8 cellular contexts compared by ENCODE assay signal in the genomic region with DNA sequence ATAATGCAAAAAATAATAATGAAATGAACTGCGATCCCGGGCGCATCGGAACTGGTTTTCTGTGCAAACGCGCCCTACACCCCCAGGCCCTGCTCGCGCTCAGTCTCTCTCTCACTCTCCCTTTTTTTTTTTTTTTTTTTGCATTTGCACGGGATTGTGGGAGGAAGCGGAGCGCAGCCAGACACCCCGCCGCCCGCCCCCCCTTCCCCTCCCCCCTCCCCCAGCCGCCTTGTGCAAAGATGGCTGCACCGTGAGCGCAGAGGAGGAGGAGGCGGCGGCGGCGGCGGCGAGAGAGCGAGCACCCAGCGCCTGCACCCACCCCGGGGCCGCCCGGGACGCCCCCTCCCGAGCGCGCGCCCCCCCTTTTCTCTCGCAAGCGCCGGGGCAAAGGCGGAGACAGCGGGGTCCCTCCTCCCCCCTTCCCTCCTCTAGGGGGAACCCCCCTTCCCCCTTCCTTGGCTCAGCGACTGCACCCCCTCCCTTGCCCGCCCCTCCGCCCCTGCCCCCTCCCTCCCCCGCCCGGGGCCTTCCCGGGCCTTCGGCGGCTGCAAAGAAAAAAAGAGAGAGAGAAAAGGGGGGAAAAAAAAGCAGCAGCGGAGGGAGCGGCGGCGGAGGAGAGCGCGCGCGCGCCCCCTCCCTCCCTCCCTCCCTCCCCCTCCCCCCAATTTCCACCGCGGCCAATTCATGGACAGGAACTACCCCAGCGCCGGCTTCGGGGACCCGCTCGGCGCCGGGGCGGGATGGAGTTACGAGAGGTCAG. TPM values are rescaled to one million over a fixed set of nuclear protein-coding genes. Genes with fewer than 3 reads are reported as not detected.
DNase-seq lines count a peak whose midpoint lies in the region; ATAC-seq, FAIRE-seq and TF ChIP-seq lines count a peak whose summit lies in the region.

A gene with protein sequence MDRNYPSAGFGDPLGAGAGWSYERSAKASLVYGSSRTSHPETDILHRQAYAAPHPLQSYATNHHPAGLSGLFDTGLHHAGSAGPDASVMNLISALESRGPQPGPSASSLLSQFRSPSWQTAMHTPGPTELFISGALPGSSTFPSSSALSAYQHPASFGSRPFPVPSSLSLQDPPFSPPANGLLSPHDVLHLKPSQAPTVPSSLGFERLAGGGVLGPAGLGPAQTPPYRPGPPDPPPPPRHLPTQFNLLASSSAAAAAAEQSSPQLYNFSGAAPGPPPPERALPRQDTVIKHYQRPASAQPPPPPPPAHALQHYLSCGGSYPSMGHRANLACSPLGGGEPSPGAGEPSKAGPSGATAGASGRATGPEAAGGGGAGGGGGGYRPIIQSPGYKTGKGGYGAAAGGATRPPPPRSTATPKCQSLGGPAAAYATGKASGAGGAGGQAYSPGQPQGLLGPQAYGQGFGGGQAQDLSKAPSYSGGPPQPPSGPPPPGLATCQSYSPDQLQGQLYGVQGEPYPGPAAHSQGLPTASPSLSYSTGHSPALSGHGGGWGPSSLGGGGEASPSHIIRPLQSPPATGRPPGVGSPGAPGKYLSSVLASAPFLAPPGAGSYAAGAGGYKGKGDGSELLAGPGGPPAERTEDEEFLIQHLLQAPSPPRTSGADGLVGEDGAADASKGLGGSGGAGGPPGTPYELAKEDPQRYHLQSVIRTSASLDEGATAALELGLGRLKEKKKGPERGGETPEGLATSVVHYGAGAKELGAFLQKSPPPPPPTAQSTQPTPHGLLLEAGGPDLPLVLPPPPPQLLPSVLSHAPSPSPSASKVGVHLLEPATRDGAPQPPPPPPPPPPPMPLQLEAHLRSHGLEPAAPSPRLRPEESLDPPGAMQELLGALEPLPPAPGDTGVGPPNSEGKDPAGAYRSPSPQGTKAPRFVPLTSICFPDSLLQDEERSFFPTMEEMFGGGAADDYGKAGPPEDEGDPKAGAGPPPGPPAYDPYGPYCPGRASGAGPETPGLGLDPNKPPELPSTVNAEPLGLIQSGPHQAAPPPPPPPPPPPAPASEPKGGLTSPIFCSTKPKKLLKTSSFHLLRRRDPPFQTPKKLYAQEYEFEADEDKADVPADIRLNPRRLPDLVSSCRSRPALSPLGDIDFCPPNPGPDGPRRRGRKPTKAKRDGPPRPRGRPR (N-terminal part only) (plus strand): TSS at position 212 of the 760 bp plus-strand sequence. CDS start 473 bp downstream, at position 685.

- FAIRE-seq in HepG2 (lab: Jason Lieb, UNC): no peak

- ATAC-seq in HG02642 (IDR thresholded peaks at IDR 0.05; ENCODE audit: poor library complexity, unreplicated experiment) (peak; percentile 26), HepG2 (peak; percentile 56), HG03565 (IDR thresholded peaks at IDR 0.05; ENCODE audit: unreplicated experiment) (no peak)

- peak in 13 of 14 donors; percentile 51 to 91 (median 81) for DNase-seq in C1 segment of cervical spinal cord (lab: John Stamatoyannopoulos, UW)
- DNase-seq in NCI-H748 treated with DMSO at 0.1 percent for 48 hours (lab: John Stamatoyannopoulos, UW): peak; percentile 56
- DNase-seq in activated CD4-positive, alpha-beta T cell treated with anti-CD3 and anti-CD28 coated beads, Interleukin-2, amount 50 U/mL, for 48 hours: peak; percentile 72 to 75
- DNase-seq in dorsolateral prefrontal cortex: peak in 9 of 10 donors; percentile 40 to 74 (median 54)
- peak; percentile 61 for DNase-seq in HepG2 (ENCODE audit: low spot score)
- peak; percentile 70 to 75 for DNase-seq in stimulated activated CD4-positive, alpha-beta T cell treated with anti-CD3 and anti-CD28 coated beads, Interleukin-4, amount 100 ng/mL, for 4 hours

- intact Hi-C loops in dorsolateral prefrontal cortex (cut with DNase I) (loop anchor here in 1 of 2 donors (1.0 to 5.0 kb wide), 2 partner anchors 51 to 86 kb away; a partner anchor contains a TSS), HepG2 (cut with micrococcal nuclease; ENCODE audit: unreplicated experiment) (loop anchor here (1.0 kb wide), 1 partner anchor 49 kb away; a partner anchor contains a TSS)

- TF ChIP-seq RAD21 in HepG2 (CRISPR knock-in tag; IDR thresholded peaks at IDR 0.05): no peak

- in situ Hi-C loops in HepG2 (cut with HindIII; ENCODE audit: extremely low pct_ligation_motif_present, low pct_unique_long_range_greater_than_20kb): loop anchor here (10.0 kb wide), 1 partner anchor 84 kb away; a partner anchor contains a TSS

- TF ChIP-seq EP300 in HepG2 (IDR thresholded peaks at IDR 0.05; ENCODE audit: low read depth in 2 of 2, low read length in 2 of 2) (no peak), HepG2 (CRISPR knock-in tag; IDR thresholded peaks at IDR 0.05; ENCODE audit: borderline replicate concordance) (no peak)

- H3K36me3 ChIP-seq in HepG2 (replicated peaks in 1 of 2; ENCODE audit: control insufficient read depth in 1 of 2, insufficient read depth in 2 of 2, low read length in 2 of 2): peaks cover 1 to 14% of the 10 kb centered on the region in 2 experiments; a peak in 4 of 5 replicates

- H3K4me1 ChIP-seq in HepG2 (ENCODE audit: insufficient read depth, low read length): peaks cover 28% of the 10 kb centered on the region

- CTCF ChIA-PET in HepG2 (lab: Yijun Ruan, JAX; ENCODE audit: low intra/inter-chr PET ratio, low total read pairs): no interaction called here

- peak in 1 of 2 experiments; percentile 71; a peak in 2 of 4 replicates for TF ChIP-seq POLR2A in HepG2 (IDR thresholded peaks at IDR 0.05; ENCODE audit: insufficient read depth in 1 of 2, low read depth in 2 of 2, low read length in 2 of 2)

- H3K27ac ChIP-seq in dorsolateral prefrontal cortex (peak within 1 kb of the TSS; percentile 65 to 99 (median 96)), HepG2 (ENCODE audit: extremely low read length, insufficient read depth, low read length) (peak within 1 kb of the TSS; percentile 92)

- H4K20me1 ChIP-seq in HepG2 (ENCODE audit: insufficient read depth, low read length): 0 out of 2 replicates have a peak, but pooled peaks cover 5% of the 10 kb centered on the region

- no TSS peak for BruUV-seq in HepG2 (replicated peaks; lab: Mats Ljungman, UMichigan)

- POLR2A ChIA-PET in HepG2 (lab: Yijun Ruan, JAX): interaction anchor here (1.1 to 4.2 kb wide), 8 partner anchors 11 to 102 kb away, joined by 3 to 58 read pairs (median 4); a partner anchor contains a TSS

- H3K4me3 ChIP-seq in dorsolateral prefrontal cortex: peak within 1 kb of the TSS; percentile 57 to 99 (median 79)
- H3K4me3 ChIP-seq in HepG2 (replicated peaks in 1 of 3; ENCODE audit: insufficient read depth in 1 of 3, low read depth in 2 of 3, low read length in 3 of 3): peak within 1 kb of the TSS; percentile 89 to 97 (median 91)

- no peak within 1 kb of the TSS for H2AFZ ChIP-seq in HepG2 (ENCODE audit: low read length)

- H3K4me2 ChIP-seq in HepG2 (ENCODE audit: low read depth, low read length): peak within 1 kb of the TSS; percentile 97

- H3K9me3 ChIP-seq in HepG2 (ENCODE audit: low read length): no peaks in the 10 kb centered on the region

- H3K27me3 ChIP-seq in dorsolateral prefrontal cortex (no peaks in the 10 kb centered on the region), HepG2 (ENCODE audit: control insufficient read depth in 1 of 2, insufficient read depth in 2 of 2, low read length in 2 of 2) (no peaks in the 10 kb centered on the region; a peak in 1 of 5 replicates)

- WGBS in HepG2 (ENCODE audit: low lambda C conversion rate): 4% methylated on average over 41 of the region's 66 CpGs

- peak within 1 kb of the TSS; percentile 94 for H3K9ac ChIP-seq in HepG2 (ENCODE audit: insufficient read depth, low read depth, low read length)

- H3K79me2 ChIP-seq in HepG2 (ENCODE audit: insufficient read depth, low read length): peaks cover 15% of the 10 kb centered on the region

- TF ChIP-seq CTCF in dorsolateral prefrontal cortex (IDR thresholded peaks at IDR 0.05 in 54 of 56, conservative IDR thresholded peaks at IDR 0.05 in 2 of 56; ENCODE audit: low read depth in 1 of 56, partially characterized antibody in 56 of 56) (peak in 21 of 56 donors; percentile 3 to 54 (median 21)), HepG2 (CRISPR knock-in tag; IDR thresholded peaks at IDR 0.05) (no peak)

TF ChIP-seq in HepG2, 621 proteins besides CTCF, POLR2A, EP300 and RAD21 (continues in another document):
- TF ChIP-seq HNRNPK (IDR thresholded peaks at IDR 0.05; ENCODE audit: low read depth, low read length, poor library complexity, severe bottlenecking): peak; percentile 60

RNA-seq across cellular contexts. Expression of the gene that starts here (rescaled TPM):
- 10 to 100 TPM; 38.2 to 68.5 (median 52.3) TPM for total RNA-seq in dorsolateral prefrontal cortex
- 1.5 and 1.6 TPM in 2 replicates for total RNA-seq in HepG2 (2016; rRNA removed; fragmentation: Illumina TruSeq; extraction: Trizol)
- 1.2 TPM in 2 replicates for total RNA-seq in HepG2 (2016; cell fraction: cytosol; rRNA removed; fragmentation: Illumina TruSeq; extraction: Trizol; ENCODE audit: low read depth)
- 1.2 and 1.4 TPM in 2 replicates for total RNA-seq in HepG2 (2016; cell fraction: insoluble cytoplasmic fraction; rRNA removed; fragmentation: Illumina TruSeq; extraction: Trizol)
- 1.8 and 1.9 TPM in 2 replicates for total RNA-seq in HepG2 (2016; cell fraction: membrane; rRNA removed; fragmentation: Illumina TruSeq; extraction: Trizol)
- 2.2 and 3.7 TPM in 2 replicates for total RNA-seq in HepG2 (2016; cell fraction: nucleus; rRNA removed; fragmentation: Illumina TruSeq; extraction: Trizol)
- 0.62 and 0.74 TPM in 2 replicates for polyA plus RNA-seq in HepG2 (2011; rRNA removed)
- polyA plus RNA-seq in HepG2 (2011; cell fraction: cytosol; rRNA removed): 0.22 and 0.24 TPM in 2 replicates
- 3.3 and 4.2 TPM in 2 replicates for polyA plus RNA-seq in HepG2 (2011; cell fraction: nucleus; rRNA removed)
- 5.1 and 5.6 TPM in 2 replicates for polyA plus RNA-seq in HepG2 (2012)
- 0.41 and 0.69 TPM in 2 replicates for polyA plus RNA-seq in HepG2 (2016; cell fraction: cytosol; fragmentation: Illumina TruSeq; extraction: Trizol; ENCODE audit: low read depth)
- 4.8 and 6.1 TPM in 2 replicates for polyA plus RNA-seq in HepG2 (2016; cell fraction: insoluble cytoplasmic fraction; fragmentation: Illumina TruSeq; extraction: Trizol; ENCODE audit: low read depth)
- 0.89 and 1.1 TPM in 2 replicates for polyA plus RNA-seq in HepG2 (2016; cell fraction: membrane; fragmentation: Illumina TruSeq; extraction: Trizol; ENCODE audit: low read depth)
- 11.5 and 11.7 TPM in 2 replicates for polyA plus RNA-seq in HepG2 (2016; cell fraction: nucleus; fragmentation: Illumina TruSeq; extraction: Trizol; ENCODE audit: insufficient read depth, low read depth)
- polyA minus RNA-seq in HepG2 (2011; rRNA and poly(A)+ RNA removed; ENCODE audit: low replicate concordance): 0.98 and 1.4 TPM in 2 replicates
- polyA minus RNA-seq in HepG2 (2011; cell fraction: cytosol; rRNA and poly(A)+ RNA removed): 1.8 and 2.5 TPM in 2 replicates
- 1.5 and 1.8 TPM in 2 replicates for polyA minus RNA-seq in HepG2 (2011; cell fraction: nucleus; rRNA and poly(A)+ RNA removed)

Comparison
In these comparisons a context has a peak if more than half of its experiments do, and no peak if none do; other contexts are left out.
1. RNA of the gene that starts here (total RNA-seq): 38.2 to 68.5 TPM in dorsolateral prefrontal cortex; 1.2 to 3.7 TPM in HepG2; every median in the first group is over 4 times any median in the second.
2. Peak in every context shown above with its lines, with median percentiles within 50 percentile points of each other: DNase-seq.